Comparison of ENCODE assay signal across 1 cellular context in the genomic region with DNA sequence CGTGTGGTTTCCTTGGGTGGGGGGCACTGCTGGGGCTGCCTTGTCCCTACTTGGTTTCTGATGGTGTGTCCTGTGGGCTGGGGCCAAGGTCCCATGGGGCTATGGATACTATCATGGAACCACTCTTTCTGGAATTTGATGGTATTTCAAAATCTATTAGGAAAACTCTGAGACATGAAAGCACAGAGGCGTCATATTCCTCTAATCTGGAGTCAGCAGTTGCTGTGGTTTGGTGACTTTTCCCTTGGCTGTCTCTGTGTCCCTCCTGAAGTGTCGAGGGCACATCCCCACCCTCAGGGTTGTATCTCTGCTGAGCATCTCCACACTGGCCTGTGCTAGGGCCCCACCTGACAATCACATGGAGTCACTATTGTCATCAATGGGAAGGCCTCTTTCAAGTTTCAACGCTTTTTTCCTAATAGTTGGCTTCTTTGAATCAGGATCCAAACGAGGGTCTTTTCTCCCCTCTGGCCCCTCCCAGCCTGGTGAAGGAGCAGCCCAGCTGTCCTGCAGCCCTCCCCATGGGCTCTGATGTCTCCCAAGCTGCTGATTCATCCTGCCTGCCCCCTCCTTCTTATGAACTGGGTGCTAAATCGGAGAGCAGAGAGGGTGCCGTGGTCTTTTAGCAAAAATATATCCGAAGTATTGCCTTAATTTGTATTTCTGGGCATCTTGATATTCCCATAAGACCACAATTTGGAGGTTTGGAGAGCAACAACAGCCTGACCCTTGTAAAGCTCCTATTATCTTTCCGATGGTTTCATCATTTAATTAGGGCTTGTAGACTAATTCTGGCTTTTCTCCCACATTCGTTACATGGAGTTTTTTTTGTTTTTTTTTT.
TF ChIP-seq lines count a peak whose summit lies in the region.

No MANE protein-coding gene starts in this region.

TF ChIP-seq in K562, 482 proteins besides CTCF, POLR2A, EP300 and RAD21 (continued from another document):
- peak; percentile 95 for TF ChIP-seq FOXO4 (CRISPR knock-in tag; IDR thresholded peaks at IDR 0.05)
- peak; percentile 10; the same call in 1 of the 2 replicates for TF ChIP-seq ZKSCAN3 (CRISPR knock-in tag; IDR thresholded peaks at IDR 0.05)
- no peak for TF ChIP-seq SUPT5H (IDR thresholded peaks at IDR 0.05)
- TF ChIP-seq, protein P1, sequence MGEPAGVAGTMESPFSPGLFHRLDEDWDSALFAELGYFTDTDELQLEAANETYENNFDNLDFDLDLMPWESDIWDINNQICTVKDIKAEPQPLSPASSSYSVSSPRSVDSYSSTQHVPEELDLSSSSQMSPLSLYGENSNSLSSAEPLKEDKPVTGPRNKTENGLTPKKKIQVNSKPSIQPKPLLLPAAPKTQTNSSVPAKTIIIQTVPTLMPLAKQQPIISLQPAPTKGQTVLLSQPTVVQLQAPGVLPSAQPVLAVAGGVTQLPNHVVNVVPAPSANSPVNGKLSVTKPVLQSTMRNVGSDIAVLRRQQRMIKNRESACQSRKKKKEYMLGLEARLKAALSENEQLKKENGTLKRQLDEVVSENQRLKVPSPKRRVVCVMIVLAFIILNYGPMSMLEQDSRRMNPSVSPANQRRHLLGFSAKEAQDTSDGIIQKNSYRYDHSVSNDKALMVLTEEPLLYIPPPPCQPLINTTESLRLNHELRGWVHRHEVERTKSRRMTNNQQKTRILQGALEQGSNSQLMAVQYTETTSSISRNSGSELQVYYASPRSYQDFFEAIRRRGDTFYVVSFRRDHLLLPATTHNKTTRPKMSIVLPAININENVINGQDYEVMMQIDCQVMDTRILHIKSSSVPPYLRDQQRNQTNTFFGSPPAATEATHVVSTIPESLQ (CRISPR knock-in tag; IDR thresholded peaks at IDR 0.05), result peak; percentile 77; the same call in 1 of the 2 replicates
- peak; percentile 95; the same call in 1 of the 2 replicates for TF ChIP-seq HMG20B (CRISPR knock-in tag; IDR thresholded peaks at IDR 0.05)
- 0 out of 2 replicates have a peak, but pooled peaks have one; percentile 84 for TF ChIP-seq ZNF57 (CRISPR knock-in tag; IDR thresholded peaks at IDR 0.05)
- TF ChIP-seq MAZ (CRISPR knock-in tag; conservative IDR thresholded peaks at IDR 0.05 in 1 of 2, IDR thresholded peaks at IDR 0.05 in 1 of 2), result peak; percentile 86 to 97
- peak; percentile 96 for TF ChIP-seq ZFP36 (IDR thresholded peaks at IDR 0.05; ENCODE audit: low read depth, low read length, partially characterized antibody)
- TF ChIP-seq CREB3 (tag; conservative IDR thresholded peaks at IDR 0.05; ENCODE audit: low read depth), result peak; percentile 99
- TF ChIP-seq, protein P2, sequence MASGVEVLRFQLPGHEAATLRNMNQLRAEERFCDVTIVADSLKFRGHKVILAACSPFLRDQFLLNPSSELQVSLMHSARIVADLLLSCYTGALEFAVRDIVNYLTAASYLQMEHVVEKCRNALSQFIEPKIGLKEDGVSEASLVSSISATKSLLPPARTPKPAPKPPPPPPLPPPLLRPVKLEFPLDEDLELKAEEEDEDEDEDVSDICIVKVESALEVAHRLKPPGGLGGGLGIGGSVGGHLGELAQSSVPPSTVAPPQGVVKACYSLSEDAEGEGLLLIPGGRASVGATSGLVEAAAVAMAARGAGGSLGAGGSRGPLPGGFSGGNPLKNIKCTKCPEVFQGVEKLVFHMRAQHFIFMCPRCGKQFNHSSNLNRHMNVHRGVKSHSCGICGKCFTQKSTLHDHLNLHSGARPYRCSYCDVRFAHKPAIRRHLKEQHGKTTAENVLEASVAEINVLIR (CRISPR knock-in tag; IDR thresholded peaks at IDR 0.05), result peak; percentile 90
- TF ChIP-seq USF2 (CRISPR knock-in tag; IDR thresholded peaks at IDR 0.05), result peak; percentile 33; the same call in 1 of the 2 replicates
- TF ChIP-seq KDM2B (CRISPR knock-in tag; IDR thresholded peaks at IDR 0.05), result 0 out of 2 replicates have a peak, but pooled peaks have one; percentile 72
- TF ChIP-seq, protein P3, sequence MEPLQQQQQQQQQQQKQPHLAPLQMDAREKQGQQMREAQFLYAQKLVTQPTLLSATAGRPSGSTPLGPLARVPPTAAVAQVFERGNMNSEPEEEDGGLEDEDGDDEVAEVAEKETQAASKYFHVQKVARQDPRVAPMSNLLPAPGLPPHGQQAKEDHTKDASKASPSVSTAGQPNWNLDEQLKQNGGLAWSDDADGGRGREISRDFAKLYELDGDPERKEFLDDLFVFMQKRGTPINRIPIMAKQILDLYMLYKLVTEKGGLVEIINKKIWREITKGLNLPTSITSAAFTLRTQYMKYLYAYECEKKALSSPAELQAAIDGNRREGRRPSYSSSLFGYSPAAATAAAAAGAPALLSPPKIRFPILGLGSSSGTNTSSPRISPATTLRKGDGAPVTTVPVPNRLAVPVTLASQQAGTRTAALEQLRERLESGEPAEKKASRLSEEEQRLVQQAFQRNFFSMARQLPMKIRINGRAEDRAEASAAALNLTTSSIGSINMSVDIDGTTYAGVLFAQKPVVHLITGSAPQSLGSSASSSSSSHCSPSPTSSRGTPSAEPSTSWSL (CRISPR knock-in tag; IDR thresholded peaks at IDR 0.05; ENCODE audit: borderline replicate concordance), result peak; percentile 99
- TF ChIP-seq TARDBP (IDR thresholded peaks at IDR 0.05), result no peak
- TF ChIP-seq TBL1XR1 (IDR thresholded peaks at IDR 0.05; ENCODE audit: low read length in 2 of 2), result peak in 1 of 2 experiments; percentile 4; a peak in 1 of 4 replicates
- TF ChIP-seq CCNT2 (IDR thresholded peaks at IDR 0.05; ENCODE audit: borderline replicate concordance, extremely low read depth, insufficient read length, low read depth, low read length), result peak; percentile 30
- TF ChIP-seq HLTF (IDR thresholded peaks at IDR 0.05), result no peak
- peak; percentile 100 for TF ChIP-seq SMAD4 (CRISPR knock-in tag; conservative IDR thresholded peaks at IDR 0.05)
- TF ChIP-seq ZNF41 (CRISPR knock-in tag; conservative IDR thresholded peaks at IDR 0.05), result peak; percentile 98
- TF ChIP-seq ZNF778 (CRISPR knock-in tag; IDR thresholded peaks at IDR 0.05), result no peak
- TF ChIP-seq JUNB (CRISPR knock-in tag; conservative IDR thresholded peaks at IDR 0.05), result peak; percentile 80
- peak; percentile 98 for TF ChIP-seq DDX20 (tag; IDR thresholded peaks at IDR 0.05; ENCODE audit: low read depth)
- peak; percentile 91 for TF ChIP-seq ZNF3 (CRISPR knock-in tag; IDR thresholded peaks at IDR 0.05)
- peak; percentile 76 for TF ChIP-seq ZNF75A (CRISPR knock-in tag; IDR thresholded peaks at IDR 0.05)
- peak; percentile 50 for TF ChIP-seq HMGN3 (IDR thresholded peaks at IDR 0.05; ENCODE audit: borderline replicate concordance, extremely low read depth, insufficient read length, low read depth, low read length)
- no peak for TF ChIP-seq PREB (CRISPR knock-in tag; IDR thresholded peaks at IDR 0.05)
- no peak for TF ChIP-seq NCOA6 (IDR thresholded peaks at IDR 0.05)
- peak; percentile 94 for TF ChIP-seq TEAD2 (tag; IDR thresholded peaks at IDR 0.05)
- TF ChIP-seq PTBP1 (IDR thresholded peaks at IDR 0.05; ENCODE audit: low read depth, low read length), result 0 out of 2 replicates have a peak, but pooled peaks have one; percentile 49
- TF ChIP-seq HDAC8 (tag; IDR thresholded peaks at IDR 0.05), result peak; percentile 100
- TF ChIP-seq ZNF644 (tag; IDR thresholded peaks at IDR 0.05; ENCODE audit: low read depth), result peak; percentile 99
